In genomic region chr15:101489633-101490407, GRCh38 we compare ENCODE assay signal across 8 cellular contexts. TPM values are rescaled to one million over a fixed set of nuclear protein-coding genes. Genes with fewer than 3 reads are reported as not detected.
DNase-seq lines count a peak whose midpoint lies in the region; ATAC-seq and TF ChIP-seq lines count a peak whose summit lies in the region.

TSS of gene PCSK6 (minus strand) at chr15:101489707. CDS start at chr15:101489670, 37 bp downstream.

- H3K4me3 ChIP-seq in body of pancreas, result no peak within 1 kb of the TSS

- TF ChIP-seq CTCF in body of pancreas (IDR thresholded peaks at IDR 0.05), result no peak

- H3K9me3 ChIP-seq in body of pancreas, result no peaks in the 10 kb centered on the region

- peaks cover 10% of the 10 kb centered on the region for H3K4me1 ChIP-seq in body of pancreas

- peak; percentile 30 for DNase-seq in stimulated activated CD4-positive, alpha-beta T cell treated with anti-CD3 and anti-CD28 coated beads, Interleukin-15, amount 100 ng/mL, for 24 hours
- DNase-seq in stimulated activated CD4-positive, alpha-beta T cell treated with anti-CD3 and anti-CD28 coated beads, Interleukin-4, amount 100 ng/mL, for 24 hours, result no peak
- DNase-seq in body of pancreas (peak in 3 of 4 donors; percentile 33 to 60 (median 43)), left kidney (ENCODE audit: low read depth, low spot score) (peak; percentile 69)

- intact Hi-C loops in body of pancreas (cut with DNase I), result no loop called here

- 26 to 82% methylated on average over 12 to 74 of the region's 103 CpGs for WGBS in body of pancreas, 2 donors

- ATAC-seq in body of pancreas, result peak; percentile 65
- ATAC-seq in HG03139 (IDR thresholded peaks at IDR 0.05; ENCODE audit: unreplicated experiment), result no peak
- no peak for ATAC-seq in GM19455 (IDR thresholded peaks at IDR 0.05; ENCODE audit: unreplicated experiment)
- no peak for ATAC-seq in HG02678 (IDR thresholded peaks at IDR 0.05; ENCODE audit: unreplicated experiment)

- peaks cover 0 to 4% of the 10 kb centered on the region in 2 donors for H3K27me3 ChIP-seq in body of pancreas

- no peaks in the 10 kb centered on the region for H3K36me3 ChIP-seq in body of pancreas (replicated peaks in 1 of 2; ENCODE audit: insufficient read depth in 1 of 2, low read depth in 2 of 2)

- no peak for TF ChIP-seq POLR2A in body of pancreas (IDR thresholded peaks at IDR 0.05)

- H3K27ac ChIP-seq in body of pancreas (no peak within 1 kb of the TSS), temporal lobe (ENCODE audit: low read depth, low read length) (peak within 1 kb of the TSS; percentile 17)

RNA-seq across cellular contexts. Expression of gene PCSK6, which starts in this region (rescaled TPM):
- total RNA-seq in body of pancreas, result 10 to 100 TPM in 1 of 2 donors, 1 to 10 TPM in 1; 8.9 to 10.1 TPM
- 11.8 TPM for total RNA-seq in temporal lobe
